Comparison of ENCODE assay signal across 20 cellular contexts in the genomic region with DNA sequence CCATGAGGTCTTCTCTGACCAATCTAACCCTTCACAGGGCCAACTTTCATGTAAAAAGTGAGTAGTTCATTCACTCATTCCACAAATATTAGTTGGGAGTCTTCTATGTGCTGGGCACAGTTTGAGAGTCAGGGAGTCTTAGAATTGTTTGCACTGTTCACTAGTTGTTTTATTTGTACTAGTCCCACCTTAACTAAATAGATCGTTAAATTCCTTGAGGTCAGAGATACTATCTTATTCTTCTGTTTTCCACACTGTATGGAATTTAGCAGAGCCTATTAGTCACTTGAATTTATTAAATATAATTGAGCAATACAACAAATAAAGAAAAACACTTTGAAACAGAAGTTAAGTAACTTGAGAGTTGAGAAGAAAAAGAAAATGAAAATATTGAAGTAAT. TPM values are rescaled to one million over a fixed set of nuclear protein-coding genes. Genes with fewer than 3 reads are reported as not detected.
A peak's percentile ranks its signal among the peaks of the same experiment; 100 is the strongest.
DNase-seq lines count a peak whose midpoint lies in the region; ATAC-seq and TF ChIP-seq lines count a peak whose summit lies in the region.
"Had no signal": no experiment of that assay in that cellular context is flagged by ENCODE, and none has a peak within 500 bp of the region (broad histone marks: within the 10 kb centered on the region; RNA-seq: fewer than 3 reads in every experiment).

No MANE protein-coding gene starts in this region.

- no peaks in the 10 kb centered on the region for H3K27me3 Mint-ChIP-seq in Caco-2 (ENCODE audit: insufficient read depth, unreplicated experiment)

- no TSS peak for BruUV-seq in Caco-2 (replicated peaks; lab: Mats Ljungman, UMichigan)

- H3K27ac ChIP-seq in lower lobe of right lung, result no peak overlapping the region

- H3K9me3 ChIP-seq in Caco-2, result peaks cover 7% of the 10 kb centered on the region
- no peaks in the 10 kb centered on the region for H3K9me3 ChIP-seq in lower lobe of right lung
- H3K9me3 ChIP-seq: BE2C had no signal

- DNase-seq in Caco-2, result peak in 1 of 2 experiments; percentile 30
- peak; percentile 69 for DNase-seq in LoVo (ENCODE audit: low spot score)
- peak; percentile 43 for DNase-seq in epithelial cell of esophagus (ENCODE audit: low read depth)
- peak; percentile 53 for DNase-seq in renal cortical epithelial cell (ENCODE audit: low read depth)
- no peak for DNase-seq in lower lobe of right lung
- DNase-seq: BE2C; CD8-positive, alpha-beta memory T cell; DMS 273 treated with DMSO at 0.1 percent for 48 hours; GOT3; Karpas-422; MV-4-11; NCI-H1436; NCI-H2081; NCI-H2227 treated with DMSO at 0.1 percent for 48 hours; NCI-H69; Right ventricle myocardium superior had no signal

- peak overlapping the region; percentile 18 for H3K4me3 Mint-ChIP-seq in Caco-2 (ENCODE audit: unreplicated experiment)
- H3K4me3 Mint-ChIP-seq: CD8-positive, alpha-beta memory T cell had no signal

- H3K27ac Mint-ChIP-seq in Caco-2 (ENCODE audit: unreplicated experiment), result peak overlapping the region; percentile 65
- H3K27ac Mint-ChIP-seq: CD8-positive, alpha-beta memory T cell had no signal

- TF ChIP-seq CTCF in Caco-2 (IDR thresholded peaks at IDR 0.05; ENCODE audit: insufficient read depth in 1 of 2, low read depth in 1 of 2, low read length in 1 of 2, severe bottlenecking in 1 of 2, unreplicated experiment in 1 of 2) (no peak), epithelial cell of esophagus (IDR thresholded peaks at IDR 0.05; ENCODE audit: insufficient read depth, low read depth, low read length, missing control alignments) (no peak), lower lobe of right lung (IDR thresholded peaks at IDR 0.05) (no peak)

- peaks cover 13% of the 10 kb centered on the region for H3K9me3 Mint-ChIP-seq in Caco-2 (ENCODE audit: unreplicated experiment)

- POLR2A ChIA-PET in Caco-2 (lab: Charles Lee), result no interaction called here

- H3K27me3 ChIP-seq in Caco-2 (replicated peaks; ENCODE audit: control insufficient read depth, insufficient read depth, low read length), result no peaks in the 10 kb centered on the region
- H3K27me3 ChIP-seq in lower lobe of right lung (ENCODE audit: low read depth), result no peaks in the 10 kb centered on the region
- H3K27me3 ChIP-seq: BE2C had no signal

- no peak overlapping the region for H3K4me3 ChIP-seq in Caco-2 (ENCODE audit: low read depth, low read length)
- no peak overlapping the region for H3K4me3 ChIP-seq in epithelial cell of esophagus (ENCODE audit: low read length)
- no peak overlapping the region for H3K4me3 ChIP-seq in lower lobe of right lung

- peaks cover 64% of the 10 kb centered on the region for H3K4me1 ChIP-seq in Caco-2
- H3K4me1 ChIP-seq in lower lobe of right lung, result peaks cover 11% of the 10 kb centered on the region

- ATAC-seq in HG02938 (IDR thresholded peaks at IDR 0.05; ENCODE audit: unreplicated experiment) (no peak), HG02571 (IDR thresholded peaks at IDR 0.05; ENCODE audit: unreplicated experiment) (no peak), HG03342 (IDR thresholded peaks at IDR 0.05; ENCODE audit: unreplicated experiment) (no peak), lower lobe of right lung (no peak)

- CTCF ChIA-PET in Caco-2 (lab: Charles Lee), result no interaction called here

- intact Hi-C loops in Caco-2 (cut with micrococcal nuclease; ENCODE audit: unreplicated experiment), result loop anchor here (1.0 kb wide), 1 partner anchor 8 kb away; no protein-coding TSS in a partner anchor
- intact Hi-C loops in lower lobe of right lung (cut with DNase I), result no loop called here

- H3K36me3 ChIP-seq in Caco-2 (ENCODE audit: control insufficient read depth, insufficient read depth, low read length), result no peaks in the 10 kb centered on the region
- no peaks in the 10 kb centered on the region for H3K36me3 ChIP-seq in lower lobe of right lung
- H3K36me3 ChIP-seq: BE2C had no signal

- H3K4me1 Mint-ChIP-seq in Caco-2 (ENCODE audit: low read depth, unreplicated experiment), result peaks cover 7% of the 10 kb centered on the region

- peaks cover 14% of the 10 kb centered on the region for H3K36me3 Mint-ChIP-seq in Caco-2 (ENCODE audit: insufficient read depth, unreplicated experiment)

RNA-seq across cellular contexts. Expression of a gene that starts 40.8 kb away (rescaled TPM):
- total RNA-seq in Caco-2 (2022) (45.9 and 51.6 TPM in 2 replicates), renal cortical epithelial cell (not detected in 2 replicates), lower lobe of right lung (not detected)
- total RNA-seq: CD8-positive, alpha-beta memory T cell; Daoy; Right ventricle myocardium superior had no signal

Comparison
In these comparisons a context has a peak if more than half of its experiments do, and no peak if none do; other contexts are left out.
1. RNA of a gene that starts 40.8 kb away (total RNA-seq): 45.9 to 51.6 TPM in Caco-2; not detected in lower lobe of right lung (single experiment) and not detected in renal cortical epithelial cell; every median in the first group is over 10 times any median in the second.